Comparison of ENCODE assay signal across 8 cellular contexts in the genomic region with DNA sequence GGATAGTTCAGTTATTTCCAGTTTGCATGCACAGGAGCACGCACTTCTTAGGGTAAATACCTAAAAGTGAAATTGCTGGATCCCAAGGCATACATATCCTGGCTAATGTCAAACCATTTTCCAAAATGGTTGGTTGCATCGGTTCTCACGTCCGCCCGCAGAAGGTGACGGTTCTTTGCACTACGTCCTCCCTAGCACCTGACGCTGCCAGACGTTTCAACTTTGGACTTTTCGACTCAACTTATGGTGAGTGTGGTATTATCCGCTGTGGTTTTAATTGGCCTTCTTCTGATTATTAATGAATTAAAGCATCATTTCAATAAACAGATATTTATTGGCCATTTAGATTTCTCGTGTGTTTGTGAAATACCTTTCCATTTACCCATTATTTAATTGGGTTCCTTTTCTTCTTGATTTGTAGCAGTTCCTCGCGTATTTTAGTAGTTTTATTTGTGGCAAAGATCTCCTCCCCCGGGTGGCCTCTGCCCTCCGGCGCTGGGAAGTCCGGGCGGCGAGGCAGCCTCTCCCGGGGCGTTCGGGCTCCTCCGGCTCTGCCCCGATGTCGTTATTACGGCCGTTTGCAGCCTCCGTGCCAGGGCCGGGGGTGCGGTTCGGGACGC. TPM values are rescaled to one million over a fixed set of nuclear protein-coding genes. Genes with fewer than 3 reads are reported as not detected.
DNase-seq lines count a peak whose midpoint lies in the region; ATAC-seq and TF ChIP-seq lines count a peak whose summit lies in the region.

A gene (plus strand): TSS at position 571 of the 620 bp plus-strand sequence. CDS start 3,091 bp downstream, outside the sequence.

- TF ChIP-seq CTCF in HCT116 (IDR thresholded peaks at IDR 0.05 in 2 of 3, conservative IDR thresholded peaks at IDR 0.05 in 1 of 3; ENCODE audit: borderline replicate concordance in 1 of 3, insufficient read depth in 1 of 3, low read depth in 2 of 3, low read length in 2 of 3) (no peak), WERI-Rb-1 (IDR thresholded peaks at IDR 0.05; ENCODE audit: low read depth, low read length) (no peak), glutamatergic neuron (IDR thresholded peaks at IDR 0.05; ENCODE audit: partially characterized antibody, unreplicated experiment) (no peak), GM10266 (IDR thresholded peaks at IDR 0.05; ENCODE audit: control insufficient read depth, insufficient read depth, low read depth, missing control alignments) (no peak)

- no peaks in the 10 kb centered on the region for H3K9me2 ChIP-seq in HCT116 (ENCODE audit: insufficient read depth)

- H3K9ac ChIP-seq in HCT116 (ENCODE audit: low read length) (peak within 1 kb of the TSS; percentile 67), skeletal muscle satellite cell (ENCODE audit: low read depth, low read length) (peak within 1 kb of the TSS; percentile 85)

- H3K4me1 ChIP-seq in HCT116 (ENCODE audit: control insufficient read depth in 1 of 2, insufficient read depth in 2 of 2, low read length in 2 of 2) (peaks cover 7 to 14% of the 10 kb centered on the region in 2 experiments), skeletal muscle satellite cell (ENCODE audit: control insufficient read depth, insufficient read depth, low read length) (peaks cover 6% of the 10 kb centered on the region)

- H3K36me3 Mint-ChIP-seq in glutamatergic neuron (ENCODE audit: unreplicated experiment): no peaks in the 10 kb centered on the region

- no peak for TF ChIP-seq POLR2A in HCT116 (IDR thresholded peaks at IDR 0.05; ENCODE audit: borderline replicate concordance, extremely low read depth, insufficient read depth, insufficient read length)

- H3K27ac ChIP-seq in HCT116 (ENCODE audit: low read depth, low read length) (peak within 1 kb of the TSS; percentile 82), WERI-Rb-1 (peak within 1 kb of the TSS; percentile 65)

- H3K4me2 ChIP-seq in HCT116 (ENCODE audit: low read length) (peak within 1 kb of the TSS; percentile 93), skeletal muscle satellite cell (ENCODE audit: low read length) (peak within 1 kb of the TSS; percentile 96)

- ATAC-seq in HCT116: no peak
- ATAC-seq in HG03442 (IDR thresholded peaks at IDR 0.05; ENCODE audit: unreplicated experiment): no peak
- ATAC-seq in GM21529 (IDR thresholded peaks at IDR 0.05; ENCODE audit: unreplicated experiment): no peak

- POLR2A ChIA-PET in HCT116 (lab: Charles Lee): no interaction called here

- H3K79me2 ChIP-seq in HCT116 (ENCODE audit: insufficient read depth, low read length): no peaks in the 10 kb centered on the region

- intact Hi-C loops in HCT116 (cut with micrococcal nuclease): no loop called here

- CTCF ChIA-PET in HCT116 (lab: Charles Lee): no interaction called here

- no peak within 1 kb of the TSS for H3K27ac Mint-ChIP-seq in glutamatergic neuron (ENCODE audit: unreplicated experiment)

- peaks cover 10% of the 10 kb centered on the region for H3K27me3 Mint-ChIP-seq in glutamatergic neuron (ENCODE audit: unreplicated experiment)

- no peaks in the 10 kb centered on the region for H3K4me1 Mint-ChIP-seq in glutamatergic neuron (ENCODE audit: low read depth, unreplicated experiment)

- H3K9me3 Mint-ChIP-seq in glutamatergic neuron (ENCODE audit: unreplicated experiment): no peaks in the 10 kb centered on the region

- TSS peak; percentile 38 for BruUV-seq in HCT116 (replicated peaks; lab: Mats Ljungman, UMichigan)

- H3K4me3 Mint-ChIP-seq in glutamatergic neuron (ENCODE audit: unreplicated experiment): peak within 1 kb of the TSS; percentile 87

- H4K20me1 ChIP-seq in HCT116 (ENCODE audit: insufficient read depth): no peaks in the 10 kb centered on the region

- no peaks in the 10 kb centered on the region for H3K27me3 ChIP-seq in HCT116 (ENCODE audit: insufficient read depth, low read length)
- no peaks in the 10 kb centered on the region for H3K27me3 ChIP-seq in WERI-Rb-1 (ENCODE audit: insufficient read depth, low read depth, severe bottlenecking)
- H3K27me3 ChIP-seq in skeletal muscle satellite cell (ENCODE audit: control insufficient read depth, insufficient read depth, low read length): peaks cover 26% of the 10 kb centered on the region

- TF ChIP-seq RAD21 in HCT116 (IDR thresholded peaks at IDR 0.05; ENCODE audit: low read depth): no peak

- DNase-seq in HCT116 (ENCODE audit: low read depth, low spot score) (no peak), WERI-Rb-1 (no peak), glutamatergic neuron (no peak), GM10266 (ENCODE audit: extremely low spot score) (no peak)
- no peak for DNase-seq in stimulated activated CD4-positive, alpha-beta T cell treated with anti-CD3 and anti-CD28 coated beads, Interleukin-2, amount 100 ng/mL, for 48 hours

- RAD21 ChIA-PET in HCT116 (lab: Charles Lee; ENCODE audit: low non-redundant PET in 1 of 2, low total read pairs in 2 of 2, uncharacterized antibody in 2 of 2, unreplicated experiment in 2 of 2): no interaction called here

- H2AFZ ChIP-seq in HCT116 (ENCODE audit: low read depth, low read length, poor library complexity, severe bottlenecking): peak within 1 kb of the TSS; percentile 59

- H3K4me3 ChIP-seq in HCT116 (replicated peaks in 1 of 2; ENCODE audit: low read depth in 1 of 2, low read length in 2 of 2) (peak within 1 kb of the TSS; percentile 63 to 76), WERI-Rb-1 (ENCODE audit: low read depth, low read length) (peak within 1 kb of the TSS; percentile 68), skeletal muscle satellite cell (ENCODE audit: low read length) (peak within 1 kb of the TSS; percentile 76)

- no peaks in the 10 kb centered on the region for H3K36me3 ChIP-seq in HCT116 (ENCODE audit: control insufficient read depth in 1 of 2, insufficient read depth in 2 of 2, low read length in 2 of 2)
- H3K36me3 ChIP-seq in WERI-Rb-1: no peaks in the 10 kb centered on the region; the same call in 1 of the 2 replicates
- H3K36me3 ChIP-seq in skeletal muscle satellite cell (ENCODE audit: insufficient read depth, low read length): no peaks in the 10 kb centered on the region

- H3K9me3 ChIP-seq in HCT116 (ENCODE audit: control insufficient read depth in 1 of 2, insufficient read depth in 1 of 2, low read depth in 1 of 2, low read length in 2 of 2) (no peaks in the 10 kb centered on the region), WERI-Rb-1 (ENCODE audit: severe bottlenecking) (no peaks in the 10 kb centered on the region), skeletal muscle satellite cell (replicated peaks; ENCODE audit: low read length) (no peaks in the 10 kb centered on the region)

TF ChIP-seq in HCT116, 20 proteins besides CTCF, POLR2A, EP300 and RAD21:
- TF ChIP-seq, protein P1, sequence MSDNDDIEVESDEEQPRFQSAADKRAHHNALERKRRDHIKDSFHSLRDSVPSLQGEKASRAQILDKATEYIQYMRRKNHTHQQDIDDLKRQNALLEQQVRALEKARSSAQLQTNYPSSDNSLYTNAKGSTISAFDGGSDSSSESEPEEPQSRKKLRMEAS (IDR thresholded peaks at IDR 0.05): 0 out of 2 replicates have a peak, but pooled peaks have one; percentile 16
- TF ChIP-seq CEBPB (IDR thresholded peaks at IDR 0.05; ENCODE audit: low read depth): no peak
- TF ChIP-seq, protein P2, sequence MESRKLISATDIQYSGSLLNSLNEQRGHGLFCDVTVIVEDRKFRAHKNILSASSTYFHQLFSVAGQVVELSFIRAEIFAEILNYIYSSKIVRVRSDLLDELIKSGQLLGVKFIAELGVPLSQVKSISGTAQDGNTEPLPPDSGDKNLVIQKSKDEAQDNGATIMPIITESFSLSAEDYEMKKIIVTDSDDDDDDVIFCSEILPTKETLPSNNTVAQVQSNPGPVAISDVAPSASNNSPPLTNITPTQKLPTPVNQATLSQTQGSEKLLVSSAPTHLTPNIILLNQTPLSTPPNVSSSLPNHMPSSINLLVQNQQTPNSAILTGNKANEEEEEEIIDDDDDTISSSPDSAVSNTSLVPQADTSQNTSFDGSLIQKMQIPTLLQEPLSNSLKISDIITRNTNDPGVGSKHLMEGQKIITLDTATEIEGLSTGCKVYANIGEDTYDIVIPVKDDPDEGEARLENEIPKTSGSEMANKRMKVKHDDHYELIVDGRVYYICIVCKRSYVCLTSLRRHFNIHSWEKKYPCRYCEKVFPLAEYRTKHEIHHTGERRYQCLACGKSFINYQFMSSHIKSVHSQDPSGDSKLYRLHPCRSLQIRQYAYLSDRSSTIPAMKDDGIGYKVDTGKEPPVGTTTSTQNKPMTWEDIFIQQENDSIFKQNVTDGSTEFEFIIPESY (IDR thresholded peaks at IDR 0.05; ENCODE audit: extremely low read depth, insufficient replicate concordance, low read length): no peak
- no peak; the same call in 1 of the 2 replicates for TF ChIP-seq SP1 (IDR thresholded peaks at IDR 0.05; ENCODE audit: low read depth)
- no peak for TF ChIP-seq EZH2phosphoT487 (IDR thresholded peaks at IDR 0.05; ENCODE audit: borderline replicate concordance)
- no peak for TF ChIP-seq POLR2AphosphoS5 (IDR thresholded peaks at IDR 0.05; ENCODE audit: low read depth, low read length)

RNA-seq across cellular contexts. Expression of the gene that starts here (rescaled TPM):
- total RNA-seq in HCT116 (2021; ENCODE audit: unreplicated experiment) (4.8 TPM), glutamatergic neuron (ENCODE audit: unreplicated experiment) (2.9 TPM)
- polyA plus RNA-seq in HCT116 (2012): 2.1 and 2.5 TPM in 2 replicates
- 0.44 TPM in 1 of 2 replicates, not detected in the other for total RNA-seq in skeletal muscle satellite cell (2012; rRNA removed)
